8 cellular contexts compared by ENCODE assay signal in the genomic region with DNA sequence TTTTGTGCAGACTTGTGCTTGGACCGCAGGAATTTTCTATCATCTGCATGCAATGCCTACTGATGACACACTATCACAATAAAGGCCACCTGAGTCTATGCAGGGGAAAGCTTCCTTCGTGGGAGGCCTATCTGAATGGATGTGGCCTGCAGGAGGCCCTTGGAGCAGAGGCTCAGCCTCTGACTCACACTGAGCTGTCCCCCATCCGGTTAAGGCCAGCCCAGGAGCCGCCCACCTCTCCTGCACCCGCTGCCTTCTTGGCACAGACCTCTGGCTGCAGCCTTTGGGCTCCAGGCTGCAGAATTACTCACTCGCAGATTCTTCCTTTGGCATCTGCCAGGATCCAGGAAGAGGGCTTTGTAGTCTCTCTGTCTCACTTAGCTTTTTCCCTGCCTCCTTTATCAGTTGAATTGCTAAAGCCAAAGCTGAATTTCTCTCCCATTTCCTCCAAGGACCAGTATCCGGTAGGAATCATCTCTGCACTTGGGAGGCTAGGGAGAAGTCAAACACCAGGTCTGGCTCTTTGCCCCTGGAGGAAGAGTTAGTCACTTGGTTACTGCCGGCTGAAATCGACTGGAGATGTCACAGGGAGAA.
DNase-seq lines count a peak whose midpoint lies in the region; TF ChIP-seq lines count a peak whose summit lies in the region.

No MANE protein-coding gene starts in this region.

- TF ChIP-seq CTCF in retinal pigment epithelial cell (conservative IDR thresholded peaks at IDR 0.05; ENCODE audit: low read depth, low read length) (peak; percentile 16), GM13976 (IDR thresholded peaks at IDR 0.05; ENCODE audit: borderline replicate concordance, control extremely low read depth, extremely low read depth, insufficient read depth, missing control alignments) (no peak)

- in situ Hi-C loops in SK-MEL-5 (cut with HindIII; ENCODE audit: low pct_unique_long_range_greater_than_20kb, low sequenced_read_pairs) = no loop called here
- in situ Hi-C loops in GM13976 (cut with MboI; ENCODE audit: low sequenced_read_pairs, unreplicated experiment) = no loop called here

- peak; percentile 77 for DNase-seq in GOT3 (lab: John Stamatoyannopoulos, UW)
- peak; percentile 10 for DNase-seq in SK-MEL-5 (ENCODE audit: low read depth, low spot score)
- peak; percentile 59 for DNase-seq in foreskin melanocyte
- DNase-seq in retinal pigment epithelial cell (ENCODE audit: low read depth) = peak; percentile 52
- no peak for DNase-seq in GM13976 (ENCODE audit: low spot score)
- DNase-seq in germinal center (ENCODE audit: low spot score) = no peak
- DNase-seq in activated CD8-positive, alpha-beta memory T cell treated with anti-CD3 and anti-CD28 coated beads, Interleukin-2, amount 50 U/mL, for 4 hours = no peak
- no peak for DNase-seq in NCI-H2171 (lab: John Stamatoyannopoulos, UW)

- H3K4me3 ChIP-seq in retinal pigment epithelial cell (ENCODE audit: low read length) = no peak overlapping the region

Comparison
In these comparisons a context has a peak if more than half of its experiments do, and no peak if none do; other contexts are left out.
1. DNase-seq: peak in GOT3 (single experiment), SK-MEL-5 (single experiment), foreskin melanocyte (single experiment) and retinal pigment epithelial cell (single experiment); none in GM13976 (single experiment), germinal center (single experiment), activated CD8-positive, alpha-beta memory T cell treated with anti-CD3 and anti-CD28 coated beads, Interleukin-2, amount 50 U/mL, for 4 hours (single experiment) and NCI-H2171 (single experiment).